15 cellular contexts compared by ENCODE assay signal in genomic region chr16:50614956-50615727, GRCh38.
DNase-seq lines count a peak whose midpoint lies in the region; ATAC-seq and TF ChIP-seq lines count a peak whose summit lies in the region.
"Had no signal": no experiment of that assay in that cellular context is flagged by ENCODE, and none has a peak within 500 bp of the region (broad histone marks: within the 10 kb centered on the region; RNA-seq: fewer than 3 reads in every experiment).

No MANE protein-coding gene starts in this region.

- H3K9me3 ChIP-seq in right cardiac atrium (ENCODE audit: control insufficient read depth, low read length) (no peaks in the 10 kb centered on the region), vagina (no peaks in the 10 kb centered on the region), testis (no peaks in the 10 kb centered on the region)
- H3K9me3 ChIP-seq: Caco-2, HAP-1 had no signal

- no peak overlapping the region for H2AK5ac ChIP-seq in mesendoderm (ENCODE audit: low read length)

- H3K56ac ChIP-seq in mesendoderm (ENCODE audit: low read length), result no peak overlapping the region

- H3K18ac ChIP-seq in mesendoderm (ENCODE audit: low read length), result no peak overlapping the region

- no peaks in the 10 kb centered on the region for H3K79me1 ChIP-seq in mesendoderm (ENCODE audit: low read length)

- H3K27ac ChIP-seq in right cardiac atrium (ENCODE audit: low read length) (no peak overlapping the region), mesendoderm (ENCODE audit: low read depth, low read length) (no peak overlapping the region), rectal smooth muscle tissue (ENCODE audit: low read depth, low read length) (peak overlapping the region; percentile 42), vagina (peak overlapping the region; percentile 35), testis (no peak overlapping the region)

- H2BK5ac ChIP-seq in mesendoderm (ENCODE audit: low read length), result no peak overlapping the region

- no peak overlapping the region for H3K4me2 ChIP-seq in mesendoderm (ENCODE audit: low read length)

- TF ChIP-seq CTCF in vagina (IDR thresholded peaks at IDR 0.05) (no peak), testis (IDR thresholded peaks at IDR 0.05) (no peak)

- ATAC-seq in right cardiac atrium (no peak), left ventricle myocardium superior (no peak)

- H3K27me3 ChIP-seq in right cardiac atrium (ENCODE audit: control insufficient read depth, insufficient read depth) (no peaks in the 10 kb centered on the region), mesendoderm (ENCODE audit: insufficient read depth, low read length, poor library complexity) (no peaks in the 10 kb centered on the region), rectal smooth muscle tissue (ENCODE audit: control insufficient read depth, insufficient read depth, low read length) (no peaks in the 10 kb centered on the region), vagina (no peaks in the 10 kb centered on the region), testis (no peaks in the 10 kb centered on the region)

- peak overlapping the region; percentile 31 for H3K23ac ChIP-seq in mesendoderm (ENCODE audit: low read length)

- H2BK15ac ChIP-seq in mesendoderm (replicated peaks; ENCODE audit: low read depth), result no peak overlapping the region

- intact Hi-C loops in right cardiac atrium (cut with DNase I), result no loop called here
- intact Hi-C loops in left ventricle myocardium superior (cut with micrococcal nuclease), result no loop called here
- intact Hi-C loops in vagina (cut with DNase I), result no loop called here
- intact Hi-C loops in testis (cut with DNase I; ENCODE audit: low total_unique reads), result no loop called here

- H3K79me2 ChIP-seq in mesendoderm (ENCODE audit: control insufficient read depth, insufficient read depth, low read length), result no peaks in the 10 kb centered on the region

- DNase-seq in right cardiac atrium (peak in 2 of 3 donors; percentile 0 to 7), left ventricle myocardium superior (no peak), mesendoderm (no peak), vagina (ENCODE audit: extremely low spot score in 2 of 2) (no peak), testis (no peak), mesenteric fat pad (ENCODE audit: low spot score) (no peak)
- DNase-seq in activated CD4-positive, alpha-beta T cell treated with anti-CD3 and anti-CD28 coated beads, Interleukin-2, amount 50 U/mL, for 48 hours, result no peak
- DNase-seq: Caco-2, DMS79, NCI-H1105 treated with DMSO at 0.1 percent for 48 hours, NCI-H1930, NCI-H510A, NCI-H82 had no signal

- peaks cover 6% of the 10 kb centered on the region for H3K4me1 ChIP-seq in right cardiac atrium (ENCODE audit: control insufficient read depth, insufficient read depth, low read length)
- peaks cover 5% of the 10 kb centered on the region for H3K4me1 ChIP-seq in mesendoderm (ENCODE audit: control insufficient read depth, low read depth, low read length)
- H3K4me1 ChIP-seq in rectal smooth muscle tissue (ENCODE audit: control insufficient read depth, insufficient read depth, low read length), result peaks cover 60% of the 10 kb centered on the region
- peaks cover 23% of the 10 kb centered on the region for H3K4me1 ChIP-seq in vagina
- peaks cover 24% of the 10 kb centered on the region for H3K4me1 ChIP-seq in testis

- H3K4ac ChIP-seq in mesendoderm (ENCODE audit: low read depth, low read length), result no peak overlapping the region

- H3K9ac ChIP-seq in mesendoderm (ENCODE audit: low read length) (no peak overlapping the region), rectal smooth muscle tissue (ENCODE audit: low read length) (no peak overlapping the region)

- H3K4me3 ChIP-seq in right cardiac atrium (ENCODE audit: low read length), result no peak overlapping the region
- H3K4me3 ChIP-seq in mesendoderm (ENCODE audit: low read length), result no peak overlapping the region
- H3K4me3 ChIP-seq in rectal smooth muscle tissue (ENCODE audit: low read length), result no peak overlapping the region
- H3K4me3 ChIP-seq in vagina, result no peak overlapping the region
- no peak overlapping the region for H3K4me3 ChIP-seq in testis
- H3K4me3 ChIP-seq: HAP-1 had no signal

- H4K8ac ChIP-seq in mesendoderm (ENCODE audit: low read depth, low read length), result no peak overlapping the region

- 55% methylated on average over 7 of the region's 7 CpGs for WGBS in right cardiac atrium
- WGBS in mesendoderm (ENCODE audit: extremely low coverage, insufficient coverage, low lambda C conversion rate), result no CpG with 5 or more reads among the region's 7 CpGs
- 78 to 82% methylated on average over 7 of the region's 7 CpGs for WGBS in testis, 2 donors

- H3K36me3 ChIP-seq in mesendoderm (ENCODE audit: control insufficient read depth, insufficient read depth, low read length) (no peaks in the 10 kb centered on the region), rectal smooth muscle tissue (ENCODE audit: control insufficient read depth, insufficient read depth, low read length) (no peaks in the 10 kb centered on the region), vagina (no peaks in the 10 kb centered on the region), testis (ENCODE audit: low read depth, missing control alignments) (no peaks in the 10 kb centered on the region)
- H3K36me3 ChIP-seq: HAP-1 had no signal

- TF ChIP-seq POLR2A in vagina (IDR thresholded peaks at IDR 0.05) (no peak), testis (IDR thresholded peaks at IDR 0.05) (no peak)

- H4K5ac ChIP-seq in mesendoderm (ENCODE audit: low read length), result no peak overlapping the region

- H2BK120ac ChIP-seq in mesendoderm (ENCODE audit: low read depth, low read length), result no peak overlapping the region

Comparison
In these comparisons a context has a peak if more than half of its experiments do, and no peak if none do; other contexts are left out.
1. DNase-seq: peak in right cardiac atrium (2 of 3); none in left ventricle myocardium superior (single experiment), mesendoderm (single experiment), vagina (0 of 2), activated CD4-positive, alpha-beta T cell treated with anti-CD3 and anti-CD28 coated beads, Interleukin-2, amount 50 U/mL, for 48 hours (0 of 2), testis (single experiment) and mesenteric fat pad (single experiment).
2. H3K27ac ChIP-seq: peak in rectal smooth muscle tissue (single experiment) and vagina (single experiment); none in right cardiac atrium (single experiment), mesendoderm (single experiment) and testis (0 of 2).